Comparison of ENCODE assay signal across 8 cellular contexts in genomic region chr1:228082260-228082974, GRCh38. TPM values are rescaled to one million over a fixed set of nuclear protein-coding genes. Genes with fewer than 3 reads are reported as not detected.
DNase-seq lines count a peak whose midpoint lies in the region; ATAC-seq, FAIRE-seq and TF ChIP-seq lines count a peak whose summit lies in the region.

ARF1 (plus strand) TSS chr1:228082708; CDS start chr1:228097115, 14,407 bp downstream.

- CTCF ChIA-PET in HepG2 (lab: Yijun Ruan, JAX; ENCODE audit: low intra/inter-chr PET ratio, low total read pairs), result no interaction called here

- no peak for TF ChIP-seq RAD21 in HepG2 (CRISPR knock-in tag; IDR thresholded peaks at IDR 0.05)

- H2AFZ ChIP-seq in HepG2 (ENCODE audit: low read length), result no peak within 1 kb of the TSS

- peak; percentile 79 for ATAC-seq in GM19372 (IDR thresholded peaks at IDR 0.05; ENCODE audit: low read depth, unreplicated experiment)
- peak; percentile 74 for ATAC-seq in HG03521 (IDR thresholded peaks at IDR 0.05; ENCODE audit: unreplicated experiment)
- peak; percentile 77 for ATAC-seq in HepG2

- peaks cover 52 to 75% (median 63%) of the 10 kb centered on the region in 11 experiments for H4K20me1 ChIP-seq in BLaER1 treated with 17β-estradiol and CSF1 and Interleukin-3, amounts not matched to agents 10 nM and 100 nM
- peaks cover 41% of the 10 kb centered on the region for H4K20me1 ChIP-seq in HepG2 (ENCODE audit: insufficient read depth, low read length)

- TF ChIP-seq POLR2A in HepG2 (IDR thresholded peaks at IDR 0.05; ENCODE audit: insufficient read depth in 1 of 2, low read depth in 2 of 2, low read length in 2 of 2), result peak; percentile 81 to 83

- no peaks in the 10 kb centered on the region for H3K9me3 ChIP-seq in BLaER1 treated with 17β-estradiol and CSF1 and Interleukin-3, amounts not matched to agents 10 nM and 100 nM (replicated peaks in 1 of 11)
- H3K9me3 ChIP-seq in HepG2 (ENCODE audit: low read length), result no peaks in the 10 kb centered on the region

- in situ Hi-C loops in HepG2 (cut with HindIII; ENCODE audit: extremely low pct_ligation_motif_present, low pct_unique_long_range_greater_than_20kb), result no loop called here

- H3K4me3 ChIP-seq in BLaER1 treated with 17β-estradiol and CSF1 and Interleukin-3, amounts not matched to agents 10 nM and 100 nM, result peak within 1 kb of the TSS; percentile 90 to 100 (median 99)
- H3K4me3 ChIP-seq in HepG2 (replicated peaks in 1 of 3; ENCODE audit: insufficient read depth in 1 of 3, low read depth in 2 of 3, low read length in 3 of 3), result peak within 1 kb of the TSS; percentile 82 to 100 (median 85)

- peak within 1 kb of the TSS; percentile 96 to 100 (median 99) for H3K9ac ChIP-seq in BLaER1 treated with 17β-estradiol and CSF1 and Interleukin-3, amounts not matched to agents 10 nM and 100 nM
- H3K9ac ChIP-seq in HepG2 (ENCODE audit: insufficient read depth, low read depth, low read length), result peak within 1 kb of the TSS; percentile 100

- no peak for TF ChIP-seq CTCF in HepG2 (CRISPR knock-in tag; IDR thresholded peaks at IDR 0.05)

- WGBS in HepG2 (ENCODE audit: low lambda C conversion rate), result 0% methylated on average over 6 of the region's 89 CpGs

- peaks cover 64 to 79% (median 73%) of the 10 kb centered on the region in 10 experiments for H3K4me1 ChIP-seq in BLaER1 treated with 17β-estradiol and CSF1 and Interleukin-3, amounts not matched to agents 10 nM and 100 nM
- H3K4me1 ChIP-seq in HepG2 (ENCODE audit: insufficient read depth, low read length), result peaks cover 42% of the 10 kb centered on the region

- H3K79me2 ChIP-seq in HepG2 (ENCODE audit: insufficient read depth, low read length), result peaks cover 61% of the 10 kb centered on the region

- peak; percentile 61 for FAIRE-seq in HepG2 (lab: Jason Lieb, UNC)

- peak; percentile 88 for DNase-seq in NCI-H748 (lab: John Stamatoyannopoulos, UW; ENCODE audit: unreplicated experiment)
- peak; percentile 90 for DNase-seq in activated CD4-positive, alpha-beta T cell treated with anti-CD3 and anti-CD28 coated beads, Interleukin-2, amount 50 U/mL, for 1 hour
- DNase-seq in dedifferentiated amniotic fluid mesenchymal stem cell (ENCODE audit: extremely low spot score), result peak; percentile 88
- peak; percentile 78 for DNase-seq in HepG2 (ENCODE audit: low spot score)
- DNase-seq in stimulated activated CD4-positive, alpha-beta T cell treated with anti-CD3 and anti-CD28 coated beads, Interleukin-2, amount 100 ng/mL, for 48 hours, result peak; percentile 89 to 94

- no peaks in the 10 kb centered on the region for H3K27me3 ChIP-seq in BLaER1 treated with 17β-estradiol and CSF1 and Interleukin-3, amounts not matched to agents 10 nM and 100 nM
- no peaks in the 10 kb centered on the region; a peak in 1 of 5 replicates for H3K27me3 ChIP-seq in HepG2 (ENCODE audit: control insufficient read depth in 1 of 2, insufficient read depth in 2 of 2, low read length in 2 of 2)

- H3K27ac ChIP-seq in BLaER1 treated with 17β-estradiol and CSF1 and Interleukin-3, amounts not matched to agents 10 nM and 100 nM, result peak within 1 kb of the TSS; percentile 96 to 100 (median 99)
- H3K27ac ChIP-seq in HepG2 (ENCODE audit: extremely low read length, insufficient read depth, low read length), result peak within 1 kb of the TSS; percentile 86

- H3K4me2 ChIP-seq in BLaER1 treated with 17β-estradiol and CSF1 and Interleukin-3, amounts not matched to agents 10 nM and 100 nM, result peak within 1 kb of the TSS; percentile 96 to 100 (median 98)
- peak within 1 kb of the TSS; percentile 96 for H3K4me2 ChIP-seq in HepG2 (ENCODE audit: low read depth, low read length)

- no TSS peak for BruUV-seq in HepG2 (replicated peaks; lab: Mats Ljungman, UMichigan)

- POLR2A ChIA-PET in HepG2 (lab: Yijun Ruan, JAX), result interaction anchor here (1.0 to 2.1 kb wide), 8 partner anchors 9 to 92 kb away, joined by 3 to 18 read pairs (median 4); partner anchors contain the start of gene IBA57

- intact Hi-C loops in HepG2 (cut with micrococcal nuclease; ENCODE audit: unreplicated experiment), result loop anchor here (10.0 kb wide), 1 partner anchor 1148 kb away; no protein-coding TSS in a partner anchor

- TF ChIP-seq EP300 in HepG2 (IDR thresholded peaks at IDR 0.05; ENCODE audit: low read depth in 2 of 2, low read length in 2 of 2) (no peak), HepG2 (CRISPR knock-in tag; IDR thresholded peaks at IDR 0.05; ENCODE audit: borderline replicate concordance) (no peak)

- H3K36me3 ChIP-seq in BLaER1 treated with 17β-estradiol and CSF1 and Interleukin-3, amounts not matched to agents 10 nM and 100 nM, result peaks cover 10 to 41% (median 34%) of the 10 kb centered on the region in 11 experiments; a peak in 19 of 22 replicates
- H3K36me3 ChIP-seq in HepG2 (replicated peaks in 1 of 2; ENCODE audit: control insufficient read depth in 1 of 2, insufficient read depth in 2 of 2, low read length in 2 of 2), result peaks cover 0 to 10% of the 10 kb centered on the region in 2 experiments; a peak in 2 of 5 replicates

TF ChIP-seq in HepG2, 621 proteins besides CTCF, POLR2A, EP300 and RAD21 (continues in another document):
- TF ChIP-seq ZNF609 (CRISPR knock-in tag; IDR thresholded peaks at IDR 0.05; ENCODE audit: borderline replicate concordance), result no peak
- TF ChIP-seq ZC3H13 (CRISPR knock-in tag; IDR thresholded peaks at IDR 0.05), result peak; percentile 94
- TF ChIP-seq CHD2 (IDR thresholded peaks at IDR 0.05; ENCODE audit: low read depth, low read length), result no peak

RNA-seq across cellular contexts. Expression of gene ARF1, which starts in this region (rescaled TPM):
- 186 and 210 TPM in 2 replicates for total RNA-seq in HepG2 (2016; rRNA removed; fragmentation: Illumina TruSeq; extraction: Trizol)
- 81.7 and 86.1 TPM in 2 replicates for total RNA-seq in HepG2 (2016; cell fraction: cytosol; rRNA removed; fragmentation: Illumina TruSeq; extraction: Trizol; ENCODE audit: low read depth)
- 189 and 192 TPM in 2 replicates for total RNA-seq in HepG2 (2016; cell fraction: insoluble cytoplasmic fraction; rRNA removed; fragmentation: Illumina TruSeq; extraction: Trizol)
- total RNA-seq in HepG2 (2016; cell fraction: membrane; rRNA removed; fragmentation: Illumina TruSeq; extraction: Trizol), result 147 and 149 TPM in 2 replicates
- total RNA-seq in HepG2 (2016; cell fraction: nucleus; rRNA removed; fragmentation: Illumina TruSeq; extraction: Trizol), result 107 and 112 TPM in 2 replicates
- polyA plus RNA-seq in HepG2 (2011; rRNA removed), result 327 and 337 TPM in 2 replicates
- 324 and 458 TPM in 2 replicates for polyA plus RNA-seq in HepG2 (2011; cell fraction: cytosol; rRNA removed)
- 231 and 250 TPM in 2 replicates for polyA plus RNA-seq in HepG2 (2011; cell fraction: nucleus; rRNA removed)
- 231 and 263 TPM in 2 replicates for polyA plus RNA-seq in HepG2 (2012)
- 82.3 and 83.9 TPM in 2 replicates for polyA plus RNA-seq in HepG2 (2016; cell fraction: cytosol; fragmentation: Illumina TruSeq; extraction: Trizol; ENCODE audit: low read depth)
- polyA plus RNA-seq in HepG2 (2016; cell fraction: insoluble cytoplasmic fraction; fragmentation: Illumina TruSeq; extraction: Trizol; ENCODE audit: low read depth), result 300 and 336 TPM in 2 replicates
- 127 and 132 TPM in 2 replicates for polyA plus RNA-seq in HepG2 (2016; cell fraction: membrane; fragmentation: Illumina TruSeq; extraction: Trizol; ENCODE audit: low read depth)
- polyA plus RNA-seq in HepG2 (2016; cell fraction: nucleus; fragmentation: Illumina TruSeq; extraction: Trizol; ENCODE audit: insufficient read depth, low read depth), result 254 and 261 TPM in 2 replicates
- polyA minus RNA-seq in HepG2 (2011; rRNA and poly(A)+ RNA removed; ENCODE audit: low replicate concordance), result 586 and 708 TPM in 2 replicates
- polyA minus RNA-seq in HepG2 (2011; cell fraction: cytosol; rRNA and poly(A)+ RNA removed), result 237 and 248 TPM in 2 replicates
- 85.8 and 86.9 TPM in 2 replicates for polyA minus RNA-seq in HepG2 (2011; cell fraction: nucleus; rRNA and poly(A)+ RNA removed)

Comparison
In these comparisons a context has a peak if more than half of its experiments do, and no peak if none do; other contexts are left out.
1. Peak in every context shown above with its lines: DNase-seq, ATAC-seq, H3K4me3 ChIP-seq and H3K27ac ChIP-seq.